1 cellular context compared by ENCODE assay signal in genomic region chr11:32706985-32707736, GRCh38.
TF ChIP-seq lines count a peak whose summit lies in the region.

No MANE protein-coding gene starts in this region.

TF ChIP-seq in GM12878, 131 proteins besides CTCF, POLR2A, EP300 and RAD21 (continued from another document and continues in another):
- TF ChIP-seq ATF2 (IDR thresholded peaks at IDR 0.05; ENCODE audit: low read length) (peak; percentile 67; the same call in 1 of the 2 replicates), KAT2A (conservative IDR thresholded peaks at IDR 0.05; ENCODE audit: control insufficient read depth, low read depth, low read length) (no peak), PAX5 (IDR thresholded peaks at IDR 0.05; ENCODE audit: borderline replicate concordance, low read depth, low read length) (no peak), SRF (IDR thresholded peaks at IDR 0.05; ENCODE audit: low read depth in 2 of 2, low read length in 2 of 2) (no peak), MLLT1 (IDR thresholded peaks at IDR 0.05) (0 out of 2 replicates have a peak, but pooled peaks have one; percentile 13), ZNF687 (IDR thresholded peaks at IDR 0.05) (no peak), PKNOX1 (IDR thresholded peaks at IDR 0.05) (no peak), USF1 (IDR thresholded peaks at IDR 0.05; ENCODE audit: borderline replicate concordance, extremely low read length, insufficient read depth, low read depth, low read length) (no peak), RBBP5 (conservative IDR thresholded peaks at IDR 0.05) (no peak), NRF1 (conservative IDR thresholded peaks at IDR 0.05; ENCODE audit: low read depth, low read length) (no peak), USF2 (IDR thresholded peaks at IDR 0.05; ENCODE audit: borderline replicate concordance, low read depth, low read length) (no peak), STAT3 (IDR thresholded peaks at IDR 0.05; ENCODE audit: low read depth, low read length) (no peak), NR2F1 (conservative IDR thresholded peaks at IDR 0.05) (no peak), EGR1 (IDR thresholded peaks at IDR 0.05; ENCODE audit: borderline replicate concordance in 1 of 2, low read depth in 2 of 2, low read length in 2 of 2) (no peak), HDAC2 (IDR thresholded peaks at IDR 0.05) (no peak), SREBF1 (IDR thresholded peaks at IDR 0.05; ENCODE audit: low read length) (no peak), MTA2 (IDR thresholded peaks at IDR 0.05; ENCODE audit: low read depth) (peak; percentile 26; the same call in 1 of the 2 replicates), NBN (IDR thresholded peaks at IDR 0.05) (no peak), CEBPB (IDR thresholded peaks at IDR 0.05; ENCODE audit: borderline replicate concordance in 1 of 2, low read depth in 2 of 2, low read length in 2 of 2) (no peak), MAX (IDR thresholded peaks at IDR 0.05; ENCODE audit: low read depth, low read length) (no peak), ASH2L (IDR thresholded peaks at IDR 0.05; ENCODE audit: borderline replicate concordance, low read depth) (no peak), ZNF622 (IDR thresholded peaks at IDR 0.05) (no peak), HCFC1 (IDR thresholded peaks at IDR 0.05; ENCODE audit: low read length) (no peak), IKZF1 (conservative IDR thresholded peaks at IDR 0.05) (no peak), SPI1 (IDR thresholded peaks at IDR 0.05; ENCODE audit: borderline replicate concordance, insufficient read depth, low read depth, low read length) (no peak), NFYA (IDR thresholded peaks at IDR 0.05; ENCODE audit: borderline replicate concordance, low read depth, low read length) (no peak), FOS (IDR thresholded peaks at IDR 0.05; ENCODE audit: borderline replicate concordance, extremely low read depth, insufficient read length) (no peak), SP1 (IDR thresholded peaks at IDR 0.05; ENCODE audit: low read depth, low read length) (no peak), ZBED1 (IDR thresholded peaks at IDR 0.05; ENCODE audit: borderline replicate concordance) (no peak), MEF2B (IDR thresholded peaks at IDR 0.05; ENCODE audit: partially characterized antibody, poor library complexity, severe bottlenecking) (peak; percentile 75), CHD2 (IDR thresholded peaks at IDR 0.05; ENCODE audit: borderline replicate concordance, low read depth, low read length) (no peak), FOXK2 (IDR thresholded peaks at IDR 0.05) (no peak), E4F1 (IDR thresholded peaks at IDR 0.05; ENCODE audit: borderline replicate concordance, partially characterized antibody) (no peak), GATAD2B (conservative IDR thresholded peaks at IDR 0.05; ENCODE audit: low read depth) (no peak), RAD51 (IDR thresholded peaks at IDR 0.05) (no peak), YY1 (IDR thresholded peaks at IDR 0.05; ENCODE audit: low read depth, low read length) (no peak), MEF2A (IDR thresholded peaks at IDR 0.05; ENCODE audit: insufficient read depth, low read depth, low read length) (peak; percentile 78), MTA3 (IDR thresholded peaks at IDR 0.05; ENCODE audit: borderline replicate concordance, low read length) (no peak), NFXL1 (IDR thresholded peaks at IDR 0.05; ENCODE audit: borderline replicate concordance) (no peak), EZH2 (IDR thresholded peaks at IDR 0.05; ENCODE audit: borderline replicate concordance, control insufficient read depth, low read depth, low read length) (no peak), POLR2AphosphoS2 (IDR thresholded peaks at IDR 0.05; ENCODE audit: low read depth, low read length) (no peak), PRDM15 (CRISPR knock-in tag; IDR thresholded peaks at IDR 0.05) (no peak), CREM (IDR thresholded peaks at IDR 0.05; ENCODE audit: low read depth) (peak; percentile 25; the same call in 1 of the 2 replicates), SREBF2 (IDR thresholded peaks at IDR 0.05; ENCODE audit: low read length) (no peak), ATF3 (IDR thresholded peaks at IDR 0.05; ENCODE audit: borderline replicate concordance, extremely low read depth, low read depth, low read length) (no peak), STAT1 (conservative IDR thresholded peaks at IDR 0.05) (no peak), E2F4 (IDR thresholded peaks at IDR 0.05; ENCODE audit: low read depth, low read length) (no peak), ZSCAN29 (IDR thresholded peaks at IDR 0.05) (no peak)
